8 cellular contexts compared by ENCODE assay signal in the genomic region with DNA sequence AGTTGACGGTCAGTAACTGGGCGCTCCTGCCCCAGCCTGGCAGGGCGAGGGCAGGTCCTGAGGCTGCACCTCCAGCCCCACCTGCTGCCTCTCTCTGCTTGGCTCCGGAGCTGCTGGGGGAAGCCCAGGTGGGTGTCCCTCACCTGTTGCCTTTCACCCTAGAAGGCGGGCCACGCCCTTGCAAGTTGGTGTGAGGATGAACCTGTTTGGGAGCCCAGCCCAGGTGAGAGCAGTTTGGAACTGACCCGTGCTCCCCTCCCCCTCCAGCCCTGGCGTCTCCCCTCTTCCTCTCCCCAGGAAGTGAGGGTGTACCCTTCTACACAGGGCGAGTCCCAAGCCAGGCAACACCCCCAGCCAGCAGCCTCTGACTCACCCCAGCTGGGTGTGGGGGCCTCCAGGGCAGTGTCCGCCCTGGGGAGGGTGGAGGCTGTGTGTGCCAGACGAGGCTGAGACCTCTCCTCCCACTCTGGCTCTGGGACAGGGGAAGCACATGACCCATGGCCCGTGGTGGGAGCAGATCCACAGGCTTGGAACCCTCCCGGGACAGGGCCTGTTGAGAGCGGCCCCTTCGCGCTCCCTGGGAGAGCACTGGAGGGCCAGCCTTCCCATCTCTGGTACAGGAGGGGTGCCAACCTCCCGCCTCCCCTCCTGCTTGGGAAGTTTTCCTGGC. TPM values are rescaled to one million over a fixed set of nuclear protein-coding genes. Genes with fewer than 3 reads are reported as not detected.
DNase-seq lines count a peak whose midpoint lies in the region; ATAC-seq and TF ChIP-seq lines count a peak whose summit lies in the region.

No MANE protein-coding gene starts in this region.

- H3K4me1 ChIP-seq in HUES64 (ENCODE audit: insufficient read depth, low read length) (peaks cover 25% of the 10 kb centered on the region), OCI-LY7 (ENCODE audit: insufficient read depth, low read length, poor library complexity, severe bottlenecking) (peaks cover 3% of the 10 kb centered on the region)

- BruUV-seq in OCI-LY7 (replicated peaks; lab: Mats Ljungman, UMichigan) = no TSS peak

- 90% methylated on average over 17 of the region's 17 CpGs for WGBS in HUES64

- no peaks in the 10 kb centered on the region for H3K9me2 ChIP-seq in OCI-LY7 (ENCODE audit: insufficient read depth, low read length)

- no peaks in the 10 kb centered on the region for H3K27me3 ChIP-seq in HUES64 (ENCODE audit: insufficient read depth, low read length)

- H3K9me3 ChIP-seq in HUES64 (ENCODE audit: insufficient read depth, low read depth, low read length) (no peaks in the 10 kb centered on the region), OCI-LY7 (ENCODE audit: low read length) (no peaks in the 10 kb centered on the region)

- CTCF ChIA-PET in OCI-LY7 (lab: Charles Lee; ENCODE audit: unreplicated experiment) = no interaction called here

- no peaks in the 10 kb centered on the region for H3K79me2 ChIP-seq in OCI-LY7 (ENCODE audit: insufficient read depth, low read depth, low read length)

- TF ChIP-seq CTCF in 22Rv1 (IDR thresholded peaks at IDR 0.05) (no peak), OCI-LY7 (conservative IDR thresholded peaks at IDR 0.05; ENCODE audit: low read length) (no peak)

- intact Hi-C loops in OCI-LY7 (cut with micrococcal nuclease; ENCODE audit: unreplicated experiment) = no loop called here

- no peak overlapping the region for H3K4me2 ChIP-seq in OCI-LY7 (ENCODE audit: low read length)

- H3K36me3 ChIP-seq in HUES64 (ENCODE audit: insufficient read depth, low read length) = peaks cover 67% of the 10 kb centered on the region
- H3K36me3 ChIP-seq in OCI-LY7 (ENCODE audit: insufficient read depth, low read length) = peaks cover 80% of the 10 kb centered on the region

- DNase-seq in caudate nucleus (lab: John Stamatoyannopoulos, UW) = peak; percentile 46 to 97 (median 90)
- DNase-seq in left lobe of liver (ENCODE audit: low spot score) = peak; percentile 71
- DNase-seq in substantia nigra (lab: John Stamatoyannopoulos, UW) = peak; percentile 59 to 100 (median 91)
- DNase-seq in AML-193 (lab: John Stamatoyannopoulos, UW) = no peak
- no peak for DNase-seq in OCI-LY7 (ENCODE audit: low spot score)

- H3K9ac ChIP-seq in HUES64 (ENCODE audit: low read depth, low read length) = peak overlapping the region; percentile 19; the same call in 1 of the 2 replicates

- ATAC-seq in left lobe of liver (peak; percentile 81), HG02884 (IDR thresholded peaks at IDR 0.05; ENCODE audit: unreplicated experiment) (no peak)

- POLR2A ChIA-PET in OCI-LY7 (lab: Charles Lee) = no interaction called here

- H2AFZ ChIP-seq in OCI-LY7 (ENCODE audit: low read length) = no peak overlapping the region

- H3K27ac ChIP-seq in 22Rv1 (peak overlapping the region; percentile 93), HUES64 (ENCODE audit: low read depth, low read length) (0 out of 2 replicates have a peak overlapping the region, but pooled peaks have one; percentile 13), caudate nucleus (ENCODE audit: low read depth, low read length) (peak overlapping the region; percentile 99), substantia nigra (ENCODE audit: low read depth, low read length, poor library complexity, severe bottlenecking) (peak overlapping the region; percentile 97), OCI-LY7 (ENCODE audit: low read depth, low read length, poor library complexity, severe bottlenecking) (no peak overlapping the region)

- H4K20me1 ChIP-seq in OCI-LY7 (ENCODE audit: insufficient read depth, low read length) = no peaks in the 10 kb centered on the region

- H3K4me3 ChIP-seq in HUES64 (ENCODE audit: low read length) (no peak overlapping the region), OCI-LY7 (ENCODE audit: low read depth, low read length, poor library complexity, severe bottlenecking) (no peak overlapping the region)

RNA-seq across cellular contexts. Expression of a gene that starts 10.4 kb away (rescaled TPM):
- polyA plus RNA-seq in HUES64 (2013, experiment 1 of 2) = 64.0 TPM
- polyA plus RNA-seq in HUES64 (2013, experiment 2 of 2) = 55.8 TPM
- total RNA-seq in left lobe of liver (11.0 TPM), OCI-LY7 (2022) (21.0 and 22.9 TPM in 2 replicates)
- 20.0 and 26.9 TPM in 2 replicates for total RNA-seq in OCI-LY7 (2014; rRNA removed; shearing (Covaris generic))

RNA-seq across cellular contexts. Expression of a gene that starts 10.6 kb away (rescaled TPM):
- polyA plus RNA-seq in HUES64 (2013, experiment 1 of 2) = 13.7 TPM
- polyA plus RNA-seq in HUES64 (2013, experiment 2 of 2) = 16.9 TPM
- total RNA-seq in left lobe of liver (9.6 TPM), OCI-LY7 (2022) (28.3 and 34.5 TPM in 2 replicates)
- 38.2 and 44.7 TPM in 2 replicates for total RNA-seq in OCI-LY7 (2014; rRNA removed; shearing (Covaris generic))

RNA-seq across cellular contexts. Expression of a gene that starts 28.4 kb away (rescaled TPM):
- polyA plus RNA-seq in HUES64 (2013, experiment 1 of 2) = 7.6 TPM
- 9.9 TPM for polyA plus RNA-seq in HUES64 (2013, experiment 2 of 2)
- total RNA-seq in left lobe of liver (70.8 TPM), OCI-LY7 (2022) (132 and 150 TPM in 2 replicates)
- total RNA-seq in OCI-LY7 (2014; rRNA removed; shearing (Covaris generic)) = 69.0 and 83.5 TPM in 2 replicates

RNA-seq across cellular contexts. Expression of a gene that starts 55.0 kb away (rescaled TPM):
- polyA plus RNA-seq in HUES64 (2013, experiment 1 of 2) = 16.7 TPM
- 14.6 TPM for polyA plus RNA-seq in HUES64 (2013, experiment 2 of 2)
- total RNA-seq in left lobe of liver (7.5 TPM), OCI-LY7 (2022) (5.1 and 5.8 TPM in 2 replicates)
- 9.6 and 11.2 TPM in 2 replicates for total RNA-seq in OCI-LY7 (2014; rRNA removed; shearing (Covaris generic))

RNA-seq across cellular contexts. Expression of a gene that starts 55.1 kb away (rescaled TPM):
- 59.2 TPM for polyA plus RNA-seq in HUES64 (2013, experiment 1 of 2)
- 52.2 TPM for polyA plus RNA-seq in HUES64 (2013, experiment 2 of 2)
- total RNA-seq in left lobe of liver (11.4 TPM), OCI-LY7 (2022) (83.8 and 91.6 TPM in 2 replicates)
- 70.5 and 73.6 TPM in 2 replicates for total RNA-seq in OCI-LY7 (2014; rRNA removed; shearing (Covaris generic))

Comparison
In these comparisons a context has a peak if more than half of its experiments do, and no peak if none do; other contexts are left out.
1. DNase-seq: peak in caudate nucleus (61 of 61), left lobe of liver (single experiment) and substantia nigra (49 of 49); none in AML-193 (0 of 2) and OCI-LY7 (single experiment).